12 cellular contexts compared by ENCODE assay signal in genomic region chr5:88813805-88814584, GRCh38.
DNase-seq lines count a peak whose midpoint lies in the region; ATAC-seq, FAIRE-seq and TF ChIP-seq lines count a peak whose summit lies in the region.
"Had no signal": no experiment of that assay in that cellular context is flagged by ENCODE, and none has a peak within 500 bp of the region (broad histone marks: within the 10 kb centered on the region; RNA-seq: fewer than 3 reads in every experiment).

No MANE protein-coding gene starts in this region.

- no peak for FAIRE-seq in HepG2 (lab: Jason Lieb, UNC)

- H3K27ac ChIP-seq in liver (ENCODE audit: low read depth in 1 of 2, low read length in 2 of 2) (peak overlapping the region; percentile 25 to 37), HepG2 (ENCODE audit: extremely low read length, insufficient read depth, low read length) (no peak overlapping the region), suprapubic skin (no peak overlapping the region), A673 (ENCODE audit: low read depth, low read length, poor library complexity, severe bottlenecking) (no peak overlapping the region)
- H3K27ac ChIP-seq: KMS-11 had no signal

- no peaks in the 10 kb centered on the region for H3K79me2 ChIP-seq in HepG2 (ENCODE audit: insufficient read depth, low read length)

- no peak overlapping the region for H3K9ac ChIP-seq in liver (ENCODE audit: low read depth in 1 of 2, low read length in 2 of 2)
- H3K9ac ChIP-seq in HepG2 (ENCODE audit: insufficient read depth, low read depth, low read length) = no peak overlapping the region
- H3K9ac ChIP-seq: KMS-11 had no signal

- no peaks in the 10 kb centered on the region for H4K20me1 ChIP-seq in HepG2 (ENCODE audit: insufficient read depth, low read length)

- ATAC-seq in HepG2 = no peak
- no peak for ATAC-seq in GM19397 (IDR thresholded peaks at IDR 0.05; ENCODE audit: unreplicated experiment)
- ATAC-seq in HG03025 (IDR thresholded peaks at IDR 0.05; ENCODE audit: low FRiP score, unreplicated experiment) = no peak
- ATAC-seq: activated T-cell treated with anti-CD3 and anti-CD28 coated beads, Interleukin-2, amount 50 U/mL, for 72 hours had no signal

- intact Hi-C loops in HepG2 (cut with micrococcal nuclease; ENCODE audit: unreplicated experiment) = no loop called here
- intact Hi-C loops in A673 (cut with micrococcal nuclease; ENCODE audit: unreplicated experiment) = no loop called here

- no peak overlapping the region for H3K4me2 ChIP-seq in HepG2 (ENCODE audit: low read depth, low read length)
- H3K4me2 ChIP-seq: KMS-11 had no signal

- DNase-seq in HepG2 (ENCODE audit: low spot score) (no peak), SK-MEL-5 (ENCODE audit: low read depth, low spot score) (peak; percentile 99), islet precursor cell (peak; percentile 82), suprapubic skin (ENCODE audit: low spot score in 2 of 2) (no peak), A673 (ENCODE audit: low spot score) (no peak)
- DNase-seq: ACHN; activated T-cell treated with anti-CD3 and anti-CD28 coated beads, Interleukin-2, amount 50 U/mL, for 72 hours; stomach had no signal

- TF ChIP-seq CTCF in liver (IDR thresholded peaks at IDR 0.05; ENCODE audit: low read depth, low read length, missing input control) (no peak), HepG2 (CRISPR knock-in tag; IDR thresholded peaks at IDR 0.05) (no peak), suprapubic skin (IDR thresholded peaks at IDR 0.05) (no peak), A673 (conservative IDR thresholded peaks at IDR 0.05; ENCODE audit: low read depth, low read length) (no peak)

- H3K4me3 ChIP-seq in liver (ENCODE audit: low read depth in 1 of 3, low read length in 3 of 3) (no peak overlapping the region), HepG2 (replicated peaks in 1 of 3; ENCODE audit: insufficient read depth in 1 of 3, low read depth in 2 of 3, low read length in 3 of 3) (no peak overlapping the region), suprapubic skin (no peak overlapping the region), A673 (ENCODE audit: low read depth, low read length, poor library complexity, severe bottlenecking) (no peak overlapping the region)
- H3K4me3 ChIP-seq: stomach had no signal

- no TSS peak for BruUV-seq in HepG2 (replicated peaks; lab: Mats Ljungman, UMichigan)
- no TSS peak for BruUV-seq in A673 (replicated peaks; lab: Mats Ljungman, UMichigan)

- WGBS in liver = 80% methylated on average over 17 of the region's 17 CpGs
- WGBS in HepG2 (ENCODE audit: low lambda C conversion rate) = 33% methylated on average over 17 of the region's 17 CpGs
- 84% methylated on average over 17 of the region's 17 CpGs for WGBS in suprapubic skin

- no peaks in the 10 kb centered on the region for H3K4me1 ChIP-seq in liver (ENCODE audit: control insufficient read depth in 4 of 4, insufficient read depth in 4 of 4, low read length in 3 of 4)
- H3K4me1 ChIP-seq in HepG2 (ENCODE audit: insufficient read depth, low read length) = no peaks in the 10 kb centered on the region
- H3K4me1 ChIP-seq in suprapubic skin = no peaks in the 10 kb centered on the region
- no peaks in the 10 kb centered on the region for H3K4me1 ChIP-seq in A673 (ENCODE audit: insufficient read depth, low read length, poor library complexity, severe bottlenecking)

- H2AFZ ChIP-seq in HepG2 (ENCODE audit: low read length) = no peak overlapping the region

- CTCF ChIA-PET in HepG2 (lab: Yijun Ruan, JAX; ENCODE audit: low intra/inter-chr PET ratio, low total read pairs) = no interaction called here
- CTCF ChIA-PET in A673 (lab: Charles Lee) = no interaction called here

- POLR2A ChIA-PET in HepG2 (lab: Yijun Ruan, JAX) (no interaction called here), A673 (lab: Charles Lee; ENCODE audit: low non-redundant PET) (no interaction called here)

- in situ Hi-C loops in HepG2 (cut with HindIII; ENCODE audit: extremely low pct_ligation_motif_present, low pct_unique_long_range_greater_than_20kb) (no loop called here), SK-MEL-5 (cut with HindIII; ENCODE audit: low pct_unique_long_range_greater_than_20kb, low sequenced_read_pairs) (no loop called here)

- TF ChIP-seq RAD21 in liver (IDR thresholded peaks at IDR 0.05) = no peak
- TF ChIP-seq RAD21 in HepG2 (CRISPR knock-in tag; IDR thresholded peaks at IDR 0.05) = no peak

- H3K36me3 ChIP-seq in liver (ENCODE audit: control insufficient read depth in 4 of 4, insufficient read depth in 3 of 4, low read depth in 1 of 4, low read length in 3 of 4) (no peaks in the 10 kb centered on the region), HepG2 (replicated peaks in 1 of 2; ENCODE audit: control insufficient read depth in 1 of 2, insufficient read depth in 2 of 2, low read length in 2 of 2) (no peaks in the 10 kb centered on the region), suprapubic skin (no peaks in the 10 kb centered on the region), A673 (ENCODE audit: insufficient read depth, low read length, poor library complexity, severe bottlenecking) (no peaks in the 10 kb centered on the region)
- H3K36me3 ChIP-seq: stomach had no signal

- H3K27me3 ChIP-seq in liver (ENCODE audit: control insufficient read depth in 4 of 4, insufficient read depth in 4 of 4, low read length in 3 of 4) = no peaks in the 10 kb centered on the region
- H3K27me3 ChIP-seq in HepG2 (ENCODE audit: control insufficient read depth in 1 of 2, insufficient read depth in 2 of 2, low read length in 2 of 2) = no peaks in the 10 kb centered on the region
- no peaks in the 10 kb centered on the region for H3K27me3 ChIP-seq in suprapubic skin
- no peaks in the 10 kb centered on the region for H3K27me3 ChIP-seq in A673 (replicated peaks; ENCODE audit: insufficient read depth, low read depth, low read length, poor library complexity)
- H3K27me3 ChIP-seq: stomach had no signal

- H3K9me3 ChIP-seq in liver (ENCODE audit: control insufficient read depth in 4 of 4, low read length in 3 of 4) (no peaks in the 10 kb centered on the region), HepG2 (ENCODE audit: low read length) (no peaks in the 10 kb centered on the region), suprapubic skin (no peaks in the 10 kb centered on the region), A673 (ENCODE audit: low read depth, low read length, poor library complexity, severe bottlenecking) (no peaks in the 10 kb centered on the region)
- H3K9me3 ChIP-seq: stomach had no signal

- TF ChIP-seq POLR2A in HepG2 (IDR thresholded peaks at IDR 0.05; ENCODE audit: insufficient read depth in 1 of 2, low read depth in 2 of 2, low read length in 2 of 2) (no peak), suprapubic skin (IDR thresholded peaks at IDR 0.05) (no peak)

- TF ChIP-seq EP300 in HepG2 (IDR thresholded peaks at IDR 0.05; ENCODE audit: low read depth in 2 of 2, low read length in 2 of 2) (no peak), HepG2 (CRISPR knock-in tag; IDR thresholded peaks at IDR 0.05; ENCODE audit: borderline replicate concordance) (no peak), suprapubic skin (IDR thresholded peaks at IDR 0.05) (no peak)

TF ChIP-seq in liver, 16 proteins besides CTCF, POLR2A, EP300 and RAD21:
- TF ChIP-seq EGR1 (IDR thresholded peaks at IDR 0.05; ENCODE audit: low read depth in 2 of 2) (no peak), ZBTB33 (IDR thresholded peaks at IDR 0.05) (no peak), TAF1 (conservative IDR thresholded peaks at IDR 0.05) (no peak), HNF4A (conservative IDR thresholded peaks at IDR 0.05) (no peak), FOXA1 (IDR thresholded peaks at IDR 0.05) (no peak)
- TF ChIP-seq, protein P1, sequence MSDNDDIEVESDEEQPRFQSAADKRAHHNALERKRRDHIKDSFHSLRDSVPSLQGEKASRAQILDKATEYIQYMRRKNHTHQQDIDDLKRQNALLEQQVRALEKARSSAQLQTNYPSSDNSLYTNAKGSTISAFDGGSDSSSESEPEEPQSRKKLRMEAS (IDR thresholded peaks at IDR 0.05) = no peak

TF ChIP-seq in HepG2, 621 proteins besides CTCF, POLR2A, EP300 and RAD21 (continues in another document):
- no peak for TF ChIP-seq ZNF713 (CRISPR knock-in tag; IDR thresholded peaks at IDR 0.05)
- TF ChIP-seq HOMEZ (CRISPR knock-in tag; IDR thresholded peaks at IDR 0.05; ENCODE audit: low read depth) = no peak
- TF ChIP-seq ELF1 (CRISPR knock-in tag; IDR thresholded peaks at IDR 0.05) = no peak
- TF ChIP-seq NCOA5 (CRISPR knock-in tag; IDR thresholded peaks at IDR 0.05) = no peak

Comparison
In these comparisons a context has a peak if more than half of its experiments do, and no peak if none do; other contexts are left out.
1. H3K27ac ChIP-seq: peak in liver (2 of 2); none in HepG2 (single experiment), suprapubic skin (single experiment) and A673 (single experiment).
2. DNase-seq: peak in SK-MEL-5 (single experiment) and islet precursor cell (single experiment); none in HepG2 (single experiment), suprapubic skin (0 of 2) and A673 (single experiment).